Comparison of ENCODE assay signal across 8 cellular contexts in genomic region chr1:234125283-234125682, GRCh38.
DNase-seq lines count a peak whose midpoint lies in the region; ATAC-seq, FAIRE-seq and TF ChIP-seq lines count a peak whose summit lies in the region.

No MANE protein-coding gene starts in this region.

- H3K36me3 ChIP-seq in DND-41 (ENCODE audit: insufficient read depth, low read length) (no peaks in the 10 kb centered on the region), aorta (ENCODE audit: control insufficient read depth in 1 of 2, insufficient read depth in 2 of 2, low read length in 1 of 2) (no peaks in the 10 kb centered on the region)

- no peak overlapping the region for H3K27ac ChIP-seq in DND-41 (ENCODE audit: low read length)
- H3K27ac ChIP-seq in aorta (ENCODE audit: low read depth in 1 of 2, low read length in 2 of 2): no peak overlapping the region

- no peak overlapping the region for H3K9ac ChIP-seq in DND-41 (ENCODE audit: low read depth, low read length)

- intact Hi-C loops in aorta (cut with DNase I): no loop called here

- DNase-seq in DND-41 (peak; percentile 78), RCC 7860 (ENCODE audit: low spot score) (peak; percentile 14), epithelial cell of esophagus (ENCODE audit: low read depth) (peak; percentile 73), MV-4-11 (lab: John Stamatoyannopoulos, UW) (no peak), aorta (no peak)
- DNase-seq in stimulated activated CD4-positive, alpha-beta T cell treated with anti-CD3 and anti-CD28 coated beads, Interleukin-4, amount 100 ng/mL, for 48 hours (ENCODE audit: low read depth in 2 of 2): peak; percentile 28 to 45

- ATAC-seq in DND-41 (ENCODE audit: insufficient read depth, low read depth) (peak; percentile 99), HG02678 (IDR thresholded peaks at IDR 0.05; ENCODE audit: unreplicated experiment) (peak; percentile 41), GM19324 (IDR thresholded peaks at IDR 0.05; ENCODE audit: low FRiP score, unreplicated experiment) (no peak), aorta (ENCODE audit: low FRiP score) (no peak)

- H2AFZ ChIP-seq in DND-41 (ENCODE audit: low read depth, low read length): peak overlapping the region; percentile 5; the same call in 1 of the 2 replicates

- peak; percentile 79 for TF ChIP-seq CTCF in DND-41 (IDR thresholded peaks at IDR 0.05; ENCODE audit: borderline replicate concordance, extremely low read depth, low read length, poor library complexity, severe bottlenecking)
- peak; percentile 64 for TF ChIP-seq CTCF in epithelial cell of esophagus (IDR thresholded peaks at IDR 0.05; ENCODE audit: insufficient read depth, low read depth, low read length, missing control alignments)

- no peaks in the 10 kb centered on the region for H4K20me1 ChIP-seq in DND-41 (ENCODE audit: insufficient read depth, low read length)

- H3K27me3 ChIP-seq in DND-41 (ENCODE audit: insufficient read depth, low read length, poor library complexity) (no peaks in the 10 kb centered on the region), aorta (ENCODE audit: control insufficient read depth in 1 of 2, insufficient read depth in 2 of 2, low read length in 1 of 2) (no peaks in the 10 kb centered on the region)

- H3K4me3 ChIP-seq in DND-41 (ENCODE audit: low read depth in 1 of 2, low read length in 2 of 2) (no peak overlapping the region), epithelial cell of esophagus (ENCODE audit: low read length) (no peak overlapping the region), aorta (ENCODE audit: low read length in 2 of 2) (no peak overlapping the region)

- H3K4me1 ChIP-seq in DND-41 (ENCODE audit: insufficient read depth, low read length): peaks cover 5% of the 10 kb centered on the region
- no peaks in the 10 kb centered on the region for H3K4me1 ChIP-seq in aorta (ENCODE audit: control insufficient read depth in 1 of 2, insufficient read depth in 2 of 2, low read length in 2 of 2)

- no peak for FAIRE-seq in RCC 7860 (lab: Jason Lieb, UNC)

- WGBS in aorta, 2 donors: 10 to 13% methylated on average over 11 of the region's 11 CpGs

- H3K9me3 ChIP-seq in DND-41 (ENCODE audit: insufficient read depth, low read length, severe bottlenecking): no peaks in the 10 kb centered on the region
- H3K9me3 ChIP-seq in aorta (ENCODE audit: control insufficient read depth, low read length): no peaks in the 10 kb centered on the region

- no peaks in the 10 kb centered on the region for H3K79me2 ChIP-seq in DND-41 (ENCODE audit: insufficient read depth, low read length)

- no peak overlapping the region for H3K4me2 ChIP-seq in DND-41 (ENCODE audit: insufficient read depth, low read length)

Comparison
In these comparisons a context has a peak if more than half of its experiments do, and no peak if none do; other contexts are left out.
1. ATAC-seq: peak in DND-41 (single experiment) and HG02678 (single experiment); none in GM19324 (single experiment) and aorta (single experiment).
2. DNase-seq: peak in DND-41 (single experiment), RCC 7860 (single experiment), epithelial cell of esophagus (single experiment) and stimulated activated CD4-positive, alpha-beta T cell treated with anti-CD3 and anti-CD28 coated beads, Interleukin-4, amount 100 ng/mL, for 48 hours (2 of 2); none in MV-4-11 (single experiment) and aorta (0 of 2).